Comparison of ENCODE assay signal across 8 cellular contexts in the genomic region with DNA sequence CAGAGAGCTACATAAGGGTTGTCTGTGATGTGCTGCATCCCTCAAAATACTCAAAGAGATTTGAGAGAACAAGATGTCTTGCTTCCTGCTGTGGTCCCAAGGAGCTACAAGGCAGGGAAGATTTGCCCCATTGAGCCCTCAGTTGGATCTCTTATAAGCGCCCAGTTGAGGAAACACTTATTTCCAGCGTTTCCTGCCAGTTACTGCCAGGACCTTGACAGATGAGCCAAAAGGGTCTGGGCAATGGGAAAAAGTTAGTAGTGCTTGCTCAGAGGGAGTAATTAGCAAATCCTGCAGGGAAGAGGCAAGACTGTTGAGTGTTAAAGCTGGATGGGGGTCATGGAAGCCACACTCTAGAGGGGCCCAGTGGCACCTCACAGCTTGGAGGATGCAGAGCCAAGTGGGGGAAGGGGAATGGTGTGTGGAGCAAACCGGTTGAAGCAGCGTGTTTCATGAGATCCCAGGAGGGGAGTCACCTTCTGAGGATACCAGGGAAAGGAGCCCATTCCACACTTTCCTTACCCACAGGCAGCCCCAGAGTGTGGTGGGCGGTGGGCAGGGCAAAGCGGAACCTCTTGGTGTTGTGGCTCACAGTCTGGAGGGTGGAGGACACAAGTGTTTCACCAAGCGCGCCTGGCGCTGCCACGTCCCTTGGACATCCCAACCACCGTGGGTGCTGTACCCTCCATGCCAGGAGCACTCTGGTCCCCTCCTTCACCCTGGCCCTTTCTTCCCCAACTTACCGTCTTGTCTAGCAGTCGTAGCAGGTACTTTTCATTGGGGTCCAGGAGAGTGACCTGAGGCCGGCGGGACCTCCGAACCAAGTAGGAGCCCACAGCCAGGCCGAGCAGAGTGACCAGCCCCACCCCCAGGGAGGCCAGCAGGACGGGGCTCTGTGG. TPM values are rescaled to one million over a fixed set of nuclear protein-coding genes. Genes with fewer than 3 reads are reported as not detected.
DNase-seq lines count a peak whose midpoint lies in the region; ATAC-seq, FAIRE-seq and TF ChIP-seq lines count a peak whose summit lies in the region.

No MANE protein-coding gene starts in this region.

- TF ChIP-seq POLR2A in endothelial cell of umbilical vein (IDR thresholded peaks at IDR 0.05; ENCODE audit: low read depth, low read length) = no peak

- BruUV-seq in PC-9 (replicated peaks; lab: Mats Ljungman, UMichigan) (TSS peak; percentile 55), endothelial cell of umbilical vein (replicated peaks; lab: Mats Ljungman, UMichigan) (TSS peak; percentile 34)

- no peak overlapping the region for H3K27ac ChIP-seq in PC-9
- H3K27ac ChIP-seq in endothelial cell of umbilical vein (ENCODE audit: insufficient read depth, low read depth, low read length) = peak overlapping the region; percentile 6
- peak overlapping the region; percentile 56 for H3K27ac ChIP-seq in neural cell (ENCODE audit: low read length)

- H3K9me3 ChIP-seq in PC-9 (ENCODE audit: insufficient read depth, low read depth) (no peaks in the 10 kb centered on the region), endothelial cell of umbilical vein (replicated peaks; ENCODE audit: control insufficient read depth, insufficient read depth, low read length) (no peaks in the 10 kb centered on the region), neural cell (ENCODE audit: low read length) (no peaks in the 10 kb centered on the region)

- H3K9me2 ChIP-seq in PC-9 (ENCODE audit: insufficient read depth) (no peaks in the 10 kb centered on the region), neural cell (ENCODE audit: insufficient read depth, low read length) (no peaks in the 10 kb centered on the region)

- peak; percentile 28 for FAIRE-seq in endothelial cell of umbilical vein (lab: Jason Lieb, UNC)

- H3K36me3 ChIP-seq in PC-9 (ENCODE audit: low read depth) (peaks cover 4% of the 10 kb centered on the region; the same call in 1 of the 2 replicates), endothelial cell of umbilical vein (ENCODE audit: control insufficient read depth in 2 of 2, extremely low read depth in 1 of 2, insufficient read depth in 2 of 2, low read length in 2 of 2) (peaks cover 0 to 8% of the 10 kb centered on the region in 2 experiments), neural cell (ENCODE audit: insufficient read depth, low read length) (no peaks in the 10 kb centered on the region)

- H3K9ac ChIP-seq in endothelial cell of umbilical vein (replicated peaks; ENCODE audit: extremely low read depth, insufficient read depth, low read length) (peak overlapping the region; percentile 41), neural cell (ENCODE audit: low read length) (peak overlapping the region; percentile 88)

- TF ChIP-seq CTCF in PC-9 (conservative IDR thresholded peaks at IDR 0.05) (no peak), endothelial cell of umbilical vein (IDR thresholded peaks at IDR 0.05; ENCODE audit: extremely low read depth in 1 of 2, insufficient read depth in 1 of 2, low read depth in 1 of 2, low read length in 2 of 2) (no peak), neural cell (IDR thresholded peaks at IDR 0.05; ENCODE audit: poor library complexity, severe bottlenecking) (no peak)

- H3K4me1 ChIP-seq in PC-9 (replicated peaks; ENCODE audit: insufficient read depth) = peaks cover 16% of the 10 kb centered on the region
- H3K4me1 ChIP-seq in endothelial cell of umbilical vein (ENCODE audit: control insufficient read depth, extremely low read depth, insufficient read depth, low read length) = peaks cover 19% of the 10 kb centered on the region

- TF ChIP-seq RAD21 in neural cell (conservative IDR thresholded peaks at IDR 0.05) = no peak

- peaks cover 12% of the 10 kb centered on the region; the same call in 1 of the 2 replicates for H3K79me2 ChIP-seq in PC-9 (ENCODE audit: low read depth)
- no peaks in the 10 kb centered on the region for H3K79me2 ChIP-seq in endothelial cell of umbilical vein (ENCODE audit: control insufficient read depth, insufficient read depth, low read length)
- H3K79me2 ChIP-seq in neural cell (replicated peaks; ENCODE audit: insufficient read depth, low read length) = no peaks in the 10 kb centered on the region

- intact Hi-C loops in PC-9 (cut with micrococcal nuclease; ENCODE audit: unreplicated experiment) = loop anchor here (5.0 kb wide), 1 partner anchor 159 kb away; a partner anchor contains a TSS
- intact Hi-C loops in endothelial cell of umbilical vein (cut with micrococcal nuclease) = loop anchor here (1.0 to 10.0 kb wide), 2 partner anchors 8 to 621 kb away; a partner anchor contains a TSS

- H4K20me1 ChIP-seq in PC-9 (ENCODE audit: insufficient read depth) (no peaks in the 10 kb centered on the region), endothelial cell of umbilical vein (replicated peaks; ENCODE audit: control insufficient read depth, extremely low read depth, insufficient read depth, low read length) (no peaks in the 10 kb centered on the region), neural cell (ENCODE audit: insufficient read depth) (no peaks in the 10 kb centered on the region)

- peak; percentile 17 for DNase-seq in Daoy (ENCODE audit: low read depth)
- no peak for DNase-seq in PC-9
- peak; percentile 30 for DNase-seq in endothelial cell of umbilical vein (ENCODE audit: low read depth, low spot score)
- DNase-seq in dedifferentiated amniotic fluid mesenchymal stem cell (ENCODE audit: extremely low spot score) = no peak
- no peak for DNase-seq in NCI-H446 treated with DMSO at 0.1 percent for 48 hours (lab: John Stamatoyannopoulos, UW)
- no peak for DNase-seq in occipital lobe (lab: John Stamatoyannopoulos, UW)

- H3F3A ChIP-seq in PC-9 (ENCODE audit: insufficient read depth, low read depth) (peaks cover 15% of the 10 kb centered on the region; the same call in 1 of the 2 replicates), neural cell (ENCODE audit: insufficient read depth, low read length, poor library complexity, severe bottlenecking) (no peaks in the 10 kb centered on the region)

- ATAC-seq in HG03045 (IDR thresholded peaks at IDR 0.05; ENCODE audit: unreplicated experiment) = no peak

- no peaks in the 10 kb centered on the region for H3K9me1 ChIP-seq in endothelial cell of umbilical vein (replicated peaks; ENCODE audit: control insufficient read depth, extremely low read depth, insufficient read depth, low read length)

- POLR2A ChIA-PET in PC-9 (lab: Charles Lee; ENCODE audit: unreplicated experiment) (no interaction called here), endothelial cell of umbilical vein (lab: Charles Lee) (interaction anchor here (0.7 kb wide), 1 partner anchor 41 kb away, joined by 3 read pairs; no protein-coding TSS in a partner anchor)

- dilution Hi-C loops in endothelial cell of umbilical vein (cut with MboI; ENCODE audit: extremely low pct_ligation_motif_present, low sequenced_read_pairs) = no loop called here

- H3K27me3 ChIP-seq in PC-9 (ENCODE audit: insufficient read depth, low read depth) (no peaks in the 10 kb centered on the region), endothelial cell of umbilical vein (ENCODE audit: control insufficient read depth in 2 of 2, insufficient read depth in 2 of 2, low read length in 2 of 2) (no peaks in the 10 kb centered on the region), neural cell (ENCODE audit: insufficient read depth, low read depth, low read length) (no peaks in the 10 kb centered on the region)

- TF ChIP-seq EP300 in neural cell (conservative IDR thresholded peaks at IDR 0.05; ENCODE audit: poor library complexity, severe bottlenecking) = no peak

- peak overlapping the region; percentile 100 for H2AFZ ChIP-seq in PC-9
- peak overlapping the region; percentile 39 for H2AFZ ChIP-seq in endothelial cell of umbilical vein (ENCODE audit: low read depth, low read length)
- peak overlapping the region; percentile 99 for H2AFZ ChIP-seq in neural cell (ENCODE audit: low read depth, low read length)

- H3K4me2 ChIP-seq in PC-9 (peak overlapping the region; percentile 99), endothelial cell of umbilical vein (ENCODE audit: insufficient read depth, low read length) (peak overlapping the region; percentile 76), neural cell (ENCODE audit: low read length) (peak overlapping the region; percentile 80)

- CTCF ChIA-PET in PC-9 (lab: Charles Lee) = no interaction called here
- CTCF ChIA-PET in endothelial cell of umbilical vein (lab: Charles Lee) = no interaction called here

- H3K4me3 ChIP-seq in PC-9 (peak overlapping the region; percentile 99), endothelial cell of umbilical vein (replicated peaks in 1 of 3; ENCODE audit: insufficient read depth in 1 of 3, low read depth in 1 of 3, low read length in 3 of 3) (peak overlapping the region; percentile 38 to 83 (median 41)), neural cell (ENCODE audit: low read length) (peak overlapping the region; percentile 97)

RNA-seq across cellular contexts. Expression of a gene that starts 0.8 kb away (rescaled TPM):
- 21.6 and 30.0 TPM in 2 replicates for total RNA-seq in Daoy (2014; rRNA removed; shearing (Covaris generic))
- 14.5 and 21.2 TPM in 2 replicates for total RNA-seq in PC-9 (2021)
- 28.8 and 32.2 TPM in 2 replicates for total RNA-seq in endothelial cell of umbilical vein
- polyA plus RNA-seq in endothelial cell of umbilical vein = 28.0 and 29.0 TPM in 2 replicates
- polyA plus RNA-seq in endothelial cell of umbilical vein (2011; cell fraction: cytosol; rRNA removed) = 32.8 and 36.0 TPM in 2 replicates
- 43.2 and 44.2 TPM in 2 replicates for polyA plus RNA-seq in endothelial cell of umbilical vein (2011; cell fraction: nucleus; rRNA removed)
- polyA plus RNA-seq in endothelial cell of umbilical vein (2012) = 29.0 and 33.9 TPM in 2 replicates
- polyA minus RNA-seq in endothelial cell of umbilical vein = 27.2 and 37.2 TPM in 2 replicates
- 14.7 TPM for polyA minus RNA-seq in endothelial cell of umbilical vein (2011; cell fraction: cytosol; rRNA and poly(A)+ RNA removed)
- 18.4 and 21.1 TPM in 2 replicates for polyA minus RNA-seq in endothelial cell of umbilical vein (2011; cell fraction: nucleus; rRNA and poly(A)+ RNA removed)
- polyA plus RNA-seq in neural cell = 62.9 and 65.6 TPM in 2 replicates
- polyA minus RNA-seq in neural cell = 27.4 and 30.9 TPM in 2 replicates
- 19.5 TPM for total RNA-seq in occipital lobe

RNA-seq across cellular contexts. Expression of a gene that starts 8.1 kb away (rescaled TPM):
- 86.9 and 114 TPM in 2 replicates for total RNA-seq in Daoy (2014; rRNA removed; shearing (Covaris generic))
- 102 and 113 TPM in 2 replicates for total RNA-seq in PC-9 (2021)
- 66.9 and 67.2 TPM in 2 replicates for total RNA-seq in endothelial cell of umbilical vein
- polyA plus RNA-seq in endothelial cell of umbilical vein = 122 and 135 TPM in 2 replicates
- polyA plus RNA-seq in endothelial cell of umbilical vein (2011; cell fraction: cytosol; rRNA removed) = 106 and 117 TPM in 2 replicates
- polyA plus RNA-seq in endothelial cell of umbilical vein (2011; cell fraction: nucleus; rRNA removed) = 63.7 and 74.5 TPM in 2 replicates
- 53.0 and 62.2 TPM in 2 replicates for polyA plus RNA-seq in endothelial cell of umbilical vein (2012)
- polyA minus RNA-seq in endothelial cell of umbilical vein = 163 and 181 TPM in 2 replicates
- polyA minus RNA-seq in endothelial cell of umbilical vein (2011; cell fraction: cytosol; rRNA and poly(A)+ RNA removed) = 113 TPM
- 26.1 and 42.9 TPM in 2 replicates for polyA minus RNA-seq in endothelial cell of umbilical vein (2011; cell fraction: nucleus; rRNA and poly(A)+ RNA removed)
- polyA plus RNA-seq in neural cell = 69.6 and 72.3 TPM in 2 replicates
- polyA minus RNA-seq in neural cell = 64.5 and 66.9 TPM in 2 replicates
- total RNA-seq in occipital lobe = 54.6 TPM

RNA-seq across cellular contexts. Expression of a gene that starts 39.2 kb away (rescaled TPM):
- total RNA-seq in Daoy (2014; rRNA removed; shearing (Covaris generic)) = 22.4 and 34.8 TPM in 2 replicates
- 29.6 and 33.1 TPM in 2 replicates for total RNA-seq in PC-9 (2021)
- 22.8 and 25.2 TPM in 2 replicates for total RNA-seq in endothelial cell of umbilical vein
- 20.6 and 23.0 TPM in 2 replicates for polyA plus RNA-seq in endothelial cell of umbilical vein
- polyA plus RNA-seq in endothelial cell of umbilical vein (2011; cell fraction: cytosol; rRNA removed) = 21.4 and 23.0 TPM in 2 replicates
- 42.2 and 51.8 TPM in 2 replicates for polyA plus RNA-seq in endothelial cell of umbilical vein (2011; cell fraction: nucleus; rRNA removed)
- 17.9 and 21.5 TPM in 2 replicates for polyA plus RNA-seq in endothelial cell of umbilical vein (2012)
- polyA minus RNA-seq in endothelial cell of umbilical vein = 41.7 and 49.9 TPM in 2 replicates
- 14.0 TPM for polyA minus RNA-seq in endothelial cell of umbilical vein (2011; cell fraction: cytosol; rRNA and poly(A)+ RNA removed)
- polyA minus RNA-seq in endothelial cell of umbilical vein (2011; cell fraction: nucleus; rRNA and poly(A)+ RNA removed) = 15.5 and 32.6 TPM in 2 replicates
- polyA plus RNA-seq in neural cell = 62.5 and 62.8 TPM in 2 replicates
- 54.3 and 56.5 TPM in 2 replicates for polyA minus RNA-seq in neural cell
- total RNA-seq in occipital lobe = 37.0 TPM

RNA-seq across cellular contexts. Expression of a gene that starts 40.9 kb away (rescaled TPM):
- total RNA-seq in Daoy (2014; rRNA removed; shearing (Covaris generic)) = 94.8 and 121 TPM in 2 replicates
- 53.5 and 63.1 TPM in 2 replicates for total RNA-seq in PC-9 (2021)
- total RNA-seq in endothelial cell of umbilical vein = 59.4 and 65.5 TPM in 2 replicates
- 92.1 and 110 TPM in 2 replicates for polyA plus RNA-seq in endothelial cell of umbilical vein
- 78.2 and 95.6 TPM in 2 replicates for polyA plus RNA-seq in endothelial cell of umbilical vein (2011; cell fraction: cytosol; rRNA removed)
- polyA plus RNA-seq in endothelial cell of umbilical vein (2011; cell fraction: nucleus; rRNA removed) = 103 and 107 TPM in 2 replicates
- 42.3 and 51.8 TPM in 2 replicates for polyA plus RNA-seq in endothelial cell of umbilical vein (2012)
- 127 and 145 TPM in 2 replicates for polyA minus RNA-seq in endothelial cell of umbilical vein
- polyA minus RNA-seq in endothelial cell of umbilical vein (2011; cell fraction: cytosol; rRNA and poly(A)+ RNA removed) = 50.8 TPM
- polyA minus RNA-seq in endothelial cell of umbilical vein (2011; cell fraction: nucleus; rRNA and poly(A)+ RNA removed) = 42.7 and 72.4 TPM in 2 replicates
- polyA plus RNA-seq in neural cell = 234 and 237 TPM in 2 replicates
- 165 TPM in 2 replicates for polyA minus RNA-seq in neural cell
- 131 TPM for total RNA-seq in occipital lobe

Comparison
In these comparisons a context has a peak if more than half of its experiments do, and no peak if none do; other contexts are left out.
1. DNase-seq: peak in Daoy (single experiment) and endothelial cell of umbilical vein (single experiment); none in PC-9 (0 of 2), dedifferentiated amniotic fluid mesenchymal stem cell (single experiment), NCI-H446 treated with DMSO at 0.1 percent for 48 hours (single experiment) and occipital lobe (single experiment).
2. H2AFZ ChIP-seq: peak in every context shown above with its lines; median percentile 100 in PC-9; 99 in neural cell; 39 in endothelial cell of umbilical vein.
3. H3K4me3 ChIP-seq: peak in every context shown above with its lines; median percentile 99 in PC-9; 97 in neural cell; 41 in endothelial cell of umbilical vein.
4. Peak in every context shown above with its lines, with median percentiles within 50 percentile points of each other: H3K4me2 ChIP-seq.